Comparison of ENCODE assay signal across 19 cellular contexts in the genomic region with DNA sequence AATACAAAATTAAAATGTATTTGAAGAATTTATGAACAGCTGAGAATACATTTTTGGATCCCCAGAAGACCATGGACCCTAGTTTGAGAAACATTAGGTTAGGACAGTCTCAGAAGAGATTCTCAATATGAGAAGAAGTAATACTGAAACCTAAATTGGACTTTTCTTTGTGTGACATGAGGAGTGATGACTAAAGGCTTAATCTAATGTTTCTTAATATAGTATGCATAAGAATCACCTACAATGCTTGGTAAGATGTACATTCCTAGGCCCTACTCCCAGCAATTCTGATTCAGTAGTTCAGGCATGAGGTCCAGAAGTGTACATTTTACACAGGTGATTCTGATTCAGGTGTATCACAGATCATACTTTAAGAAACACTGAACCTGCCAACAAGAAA. TPM values are rescaled to one million over a fixed set of nuclear protein-coding genes. Genes with fewer than 3 reads are reported as not detected.
DNase-seq lines count a peak whose midpoint lies in the region; ATAC-seq and TF ChIP-seq lines count a peak whose summit lies in the region.
"Had no signal": no experiment of that assay in that cellular context is flagged by ENCODE, and none has a peak within 500 bp of the region (broad histone marks: within the 10 kb centered on the region; RNA-seq: fewer than 3 reads in every experiment).

No MANE protein-coding gene starts in this region.

- H3K9me3 ChIP-seq in CD8-positive, alpha-beta T cell (ENCODE audit: low read length): no peaks in the 10 kb centered on the region
- H3K9me3 ChIP-seq in PC-3 (ENCODE audit: low read length) (no peaks in the 10 kb centered on the region), heart left ventricle (no peaks in the 10 kb centered on the region), right atrium auricular region (no peaks in the 10 kb centered on the region)
- H3K9me3 ChIP-seq: BLaER1, mucosa of descending colon, tibial nerve had no signal

- no peak overlapping the region for H2AFZ ChIP-seq in PC-3 (ENCODE audit: low read length)

- no peak for ATAC-seq in CD8-positive, alpha-beta T cell
- ATAC-seq in PC-3 (no peak), heart left ventricle (no peak), HG02759 (IDR thresholded peaks at IDR 0.05; ENCODE audit: unreplicated experiment) (no peak)
- no peak for ATAC-seq in central memory CD8-positive, alpha-beta T cell (replicated peaks; ENCODE audit: extremely low read depth, poor library complexity, severe bottlenecking)
- ATAC-seq: mucosa of descending colon, sciatic nerve, WTC11 had no signal

- DNase-seq in CD8-positive, alpha-beta T cell: no peak
- DNase-seq in GM12865 (ENCODE audit: low read depth): peak; percentile 45
- DNase-seq in PC-3: peak; percentile 28
- no peak for DNase-seq in central memory CD8-positive, alpha-beta T cell (ENCODE audit: low spot score in 2 of 2)
- no peak for DNase-seq in heart left ventricle
- no peak for DNase-seq in brain microvascular endothelial cell
- DNase-seq in right atrium auricular region (ENCODE audit: low spot score): no peak
- DNase-seq: dermis blood vessel endothelial cell, hippocampal formation, KG1, mucosa of descending colon, NCI-H1092, NCI-H774, occipital lobe had no signal

- no peak overlapping the region for H3K9ac ChIP-seq in PC-3 (ENCODE audit: low read length)
- H3K9ac ChIP-seq: BLaER1 had no signal

- H3K4me2 ChIP-seq in PC-3 (ENCODE audit: low read length): no peak overlapping the region

- H3K27me3 ChIP-seq in CD8-positive, alpha-beta T cell (ENCODE audit: insufficient read depth, low read length): no peaks in the 10 kb centered on the region
- H3K27me3 ChIP-seq in PC-3 (ENCODE audit: low read length) (no peaks in the 10 kb centered on the region), heart left ventricle (peaks cover 0 to 3% (median 0%) of the 10 kb centered on the region in 9 donors), brain microvascular endothelial cell (replicated peaks) (no peaks in the 10 kb centered on the region), right atrium auricular region (no peaks in the 10 kb centered on the region)
- H3K27me3 ChIP-seq: tibial nerve had no signal

- no peak for TF ChIP-seq CTCF in CD8-positive, alpha-beta T cell (IDR thresholded peaks at IDR 0.05)
- TF ChIP-seq CTCF in GM12865 (IDR thresholded peaks at IDR 0.05; ENCODE audit: insufficient read depth, low read depth, low read length, missing control alignments) (no peak), PC-3 (conservative IDR thresholded peaks at IDR 0.05; ENCODE audit: low read depth, low read length) (no peak), heart left ventricle (IDR thresholded peaks at IDR 0.05) (no peak), brain microvascular endothelial cell (IDR thresholded peaks at IDR 0.05; ENCODE audit: low read depth, low read length, missing control alignments) (no peak), right atrium auricular region (IDR thresholded peaks at IDR 0.05) (no peak)

- H4K20me1 ChIP-seq in PC-3 (ENCODE audit: low read length): no peaks in the 10 kb centered on the region
- H4K20me1 ChIP-seq: BLaER1 had no signal

- H3K4me3 Mint-ChIP-seq in CD8-positive, alpha-beta T cell: no peak overlapping the region
- no peak overlapping the region for H3K4me3 Mint-ChIP-seq in central memory CD8-positive, alpha-beta T cell
- H3K4me3 Mint-ChIP-seq: WTC11 had no signal

- no peaks in the 10 kb centered on the region for H3K9me2 ChIP-seq in PC-3 (replicated peaks; ENCODE audit: low read length)

- H3K36me3 Mint-ChIP-seq in CD8-positive, alpha-beta T cell: no peaks in the 10 kb centered on the region
- peaks cover 1% of the 10 kb centered on the region for H3K36me3 Mint-ChIP-seq in central memory CD8-positive, alpha-beta T cell (ENCODE audit: insufficient read depth)
- H3K36me3 Mint-ChIP-seq: WTC11 had no signal

- H3K27ac ChIP-seq in CD8-positive, alpha-beta T cell (ENCODE audit: low read depth, low read length): no peak overlapping the region
- H3K27ac ChIP-seq in PC-3 (ENCODE audit: low read length) (peak overlapping the region; percentile 9; the same call in 1 of the 2 replicates), heart left ventricle (no peak overlapping the region), brain microvascular endothelial cell (no peak overlapping the region), right atrium auricular region (no peak overlapping the region)
- H3K27ac ChIP-seq: BLaER1, tibial nerve had no signal

- no peaks in the 10 kb centered on the region for H3K36me3 ChIP-seq in CD8-positive, alpha-beta T cell (ENCODE audit: insufficient read depth, low read length)
- no peaks in the 10 kb centered on the region for H3K36me3 ChIP-seq in PC-3 (ENCODE audit: low read depth, low read length)
- H3K36me3 ChIP-seq in heart left ventricle: no peaks in the 10 kb centered on the region
- H3K36me3 ChIP-seq in brain microvascular endothelial cell (replicated peaks): no peaks in the 10 kb centered on the region
- no peaks in the 10 kb centered on the region for H3K36me3 ChIP-seq in right atrium auricular region
- H3K36me3 ChIP-seq: BLaER1, tibial nerve had no signal

- H3K27ac Mint-ChIP-seq in CD8-positive, alpha-beta T cell: peak overlapping the region; percentile 19
- peak overlapping the region; percentile 51 for H3K27ac Mint-ChIP-seq in central memory CD8-positive, alpha-beta T cell (ENCODE audit: low read depth)
- H3K27ac Mint-ChIP-seq: WTC11 had no signal

- no peak overlapping the region for H3K4me3 ChIP-seq in CD8-positive, alpha-beta T cell (ENCODE audit: low read depth, low read length)
- H3K4me3 ChIP-seq in GM12865 (ENCODE audit: low read depth, low read length) (peak overlapping the region; percentile 62), PC-3 (ENCODE audit: low read length) (no peak overlapping the region), heart left ventricle (no peak overlapping the region), brain microvascular endothelial cell (ENCODE audit: low read depth, low read length) (no peak overlapping the region), right atrium auricular region (no peak overlapping the region)
- H3K4me3 ChIP-seq: BLaER1, mucosa of descending colon, tibial nerve had no signal

- H3K27me3 Mint-ChIP-seq in CD8-positive, alpha-beta T cell (ENCODE audit: low read depth): no peaks in the 10 kb centered on the region
- no peaks in the 10 kb centered on the region for H3K27me3 Mint-ChIP-seq in central memory CD8-positive, alpha-beta T cell

- no peak for TF ChIP-seq POLR2A in heart left ventricle (IDR thresholded peaks at IDR 0.05)

- intact Hi-C loops in CD8-positive, alpha-beta T cell (cut with DNase I, micrococcal nuclease): loop anchor here in 1 of 2 experiments (10.0 kb wide), 1 partner anchor 1087 kb away; a partner anchor contains a TSS
- intact Hi-C loops in PC-3 (cut with micrococcal nuclease) (no loop called here), heart left ventricle (cut with DNase I) (no loop called here)

- in situ Hi-C loops in brain microvascular endothelial cell (cut with HindIII; ENCODE audit: low pct_ligation_motif_present, low sequenced_read_pairs): no loop called here

- peaks cover 4% of the 10 kb centered on the region for H3F3A ChIP-seq in PC-3 (ENCODE audit: low read length, unreplicated experiment)

- H3K4me1 Mint-ChIP-seq in CD8-positive, alpha-beta T cell (ENCODE audit: low read depth): peaks cover 48% of the 10 kb centered on the region
- peaks cover 38% of the 10 kb centered on the region for H3K4me1 Mint-ChIP-seq in central memory CD8-positive, alpha-beta T cell

- peaks cover 3% of the 10 kb centered on the region for H3K9me3 Mint-ChIP-seq in CD8-positive, alpha-beta T cell
- no peaks in the 10 kb centered on the region for H3K9me3 Mint-ChIP-seq in central memory CD8-positive, alpha-beta T cell
- H3K9me3 Mint-ChIP-seq: WTC11 had no signal

- no TSS peak for BruUV-seq in PC-3 (replicated peaks; lab: Mats Ljungman, UMichigan)

- CTCF ChIA-PET in CD8-positive, alpha-beta T cell (lab: Charles Lee): no interaction called here
- CTCF ChIA-PET in PC-3 (lab: Charles Lee): no interaction called here

- H3K4me1 ChIP-seq in CD8-positive, alpha-beta T cell (ENCODE audit: insufficient read depth, low read length): peaks cover 48% of the 10 kb centered on the region
- H3K4me1 ChIP-seq in PC-3 (ENCODE audit: insufficient read depth, low read length) (peaks cover 54% of the 10 kb centered on the region), heart left ventricle (peaks cover 0 to 33% (median 0%) of the 10 kb centered on the region in 12 donors), right atrium auricular region (no peaks in the 10 kb centered on the region)

- no peaks in the 10 kb centered on the region for H3K79me2 ChIP-seq in PC-3 (ENCODE audit: low read length)

- POLR2A ChIA-PET in CD8-positive, alpha-beta T cell (lab: Charles Lee): no interaction called here
- POLR2A ChIA-PET in PC-3 (lab: Charles Lee; ENCODE audit: unreplicated experiment): no interaction called here

RNA-seq across cellular contexts. Expression of a gene that starts 31.6 kb away (rescaled TPM):
- 100 to 1,000 TPM; 122 to 154 TPM for total RNA-seq in CD8-positive, alpha-beta T cell
- total RNA-seq in PC-3 (2014; rRNA removed) (206 and 207 TPM in 2 replicates), heart left ventricle (100 to 1,000 TPM; 122 to 222 (median 172) TPM), right atrium auricular region (100 to 1,000 TPM; 111 to 116 TPM)
- polyA plus RNA-seq in heart left ventricle: 100 to 1,000 TPM in 1 of 2 donors, 10 to 100 TPM in 1; 34.7 to 104 TPM

Comparison
In these comparisons a context has a peak if more than half of its experiments do, and no peak if none do; other contexts are left out.
1. DNase-seq: peak in GM12865 (single experiment) and PC-3 (single experiment); none in CD8-positive, alpha-beta T cell (0 of 7), central memory CD8-positive, alpha-beta T cell (0 of 2), heart left ventricle (0 of 5), brain microvascular endothelial cell (single experiment) and right atrium auricular region (single experiment).